38 cellular contexts compared by ENCODE assay signal in genomic region chr19:50409347-50409746, GRCh38. TPM values are rescaled to one million over a fixed set of nuclear protein-coding genes. Genes with fewer than 3 reads are reported as not detected.
"Had no signal": no experiment of that assay in that cellular context is flagged by ENCODE, and none has a peak within 500 bp of the region (broad histone marks: within the 10 kb centered on the region; RNA-seq: fewer than 3 reads in every experiment).

No MANE protein-coding gene starts in this region.

- H3K4me3 ChIP-seq: adrenal gland, body of pancreas, breast epithelium had no signal

- H3K27ac Mint-ChIP-seq: activated B cell treated with CpG ODN at 0.5 μM for 24 hours; activated CD4-positive, alpha-beta memory T cell treated with anti-CD3 and anti-CD28 coated beads for 36 hours; activated CD4-positive, alpha-beta T cell treated with anti-CD3 and anti-CD28 coated beads, Interleukin-2, amount 10 ng/mL, durations not matched to agents 24 days and 14 days; activated CD8-positive, alpha-beta T cell treated with anti-CD3 and anti-CD28 coated beads for 36 hours; activated naive CD4-positive, alpha-beta T cell treated with anti-CD3 and anti-CD28 coated beads for 36 hours; activated naive CD4-positive, alpha-beta T cell treated with anti-CD3 and anti-CD28 coated beads, Interleukin-2, amount 50 U/mL, for 72 hours; activated naive CD8-positive, alpha-beta T cell treated with anti-CD3 and anti-CD28 coated beads for 36 hours; activated T-cell treated with anti-CD3 and anti-CD28 coated beads, Interleukin-2, amount 50 U/mL, for 72 hours; activated T-helper 1 cell treated with anti-CD3 and anti-CD28 coated beads, Interleukin-12 subunit alpha, Interleukin-12 subunit beta, Interleukin-2, Interleukin-4 antibody, amounts not matched to agents 30 ng/mL and 10 ng/mL and 1 ng/mL, durations not matched to agents 14 hours and 24 hours and 36 hours; activated T-helper 17 cell treated with anti-CD3 and anti-CD28 coated beads, Interleukin-2, amount 50 U/mL, for 72 hours; T-helper 2 cell treated with Interferon-gamma antibody and Interleukin-4, amounts not matched to agents 5 μg/mL and 100 μg/mL, for 36 hours had no signal

- H3K4me1 Mint-ChIP-seq: activated CD4-positive, alpha-beta T cell treated with anti-CD3 and anti-CD28 coated beads, Interleukin-2, amount 10 ng/mL, durations not matched to agents 24 days and 14 days; activated naive CD8-positive, alpha-beta T cell treated with anti-CD3 and anti-CD28 coated beads for 36 hours; activated T-helper 17 cell treated with anti-CD3 and anti-CD28 coated beads, Interleukin-2, amount 50 U/mL, for 72 hours had no signal

- H3K4me3 Mint-ChIP-seq: activated B cell treated with CpG ODN at 0.5 μM for 24 hours; activated CD4-positive, alpha-beta memory T cell treated with anti-CD3 and anti-CD28 coated beads for 36 hours; activated CD4-positive, alpha-beta T cell treated with anti-CD3 and anti-CD28 coated beads, Interleukin-2, amount 10 ng/mL, durations not matched to agents 24 days and 14 days; activated CD8-positive, alpha-beta T cell treated with anti-CD3 and anti-CD28 coated beads for 36 hours; activated naive CD4-positive, alpha-beta T cell treated with anti-CD3 and anti-CD28 coated beads for 36 hours; activated naive CD8-positive, alpha-beta T cell treated with anti-CD3 and anti-CD28 coated beads for 36 hours; activated T-cell treated with anti-CD3 and anti-CD28 coated beads, Interleukin-2, amount 50 U/mL, for 4 hours; activated T-cell treated with anti-CD3 and anti-CD28 coated beads, Interleukin-2, amount 50 U/mL, for 72 hours; activated T-helper 1 cell treated with anti-CD3 and anti-CD28 coated beads, Interleukin-12 subunit alpha, Interleukin-12 subunit beta, Interleukin-2, Interleukin-4 antibody, amounts not matched to agents 30 ng/mL and 10 ng/mL and 1 ng/mL, durations not matched to agents 14 hours and 24 hours and 36 hours; activated T-helper 17 cell treated with anti-CD3 and anti-CD28 coated beads, Interleukin-2, amount 50 U/mL, for 72 hours; T-helper 1 cell treated with Interleukin-12 subunit alpha and Interleukin-12 subunit beta and Interleukin-4 antibody, amounts not matched to agents 30 μg/mL and 1 μg/mL, for 36 hours; T-helper 2 cell treated with Interferon-gamma antibody and Interleukin-4, amounts not matched to agents 5 μg/mL and 100 μg/mL, for 36 hours had no signal

- H3K9me3 ChIP-seq: adrenal gland, body of pancreas, breast epithelium had no signal

- DNase-seq: activated B cell treated with CpG ODN at 0.5 μM for 24 hours; activated CD4-positive, alpha-beta memory T cell treated with anti-CD3 and anti-CD28 coated beads for 36 hours; activated CD4-positive, alpha-beta T cell treated with anti-CD3 and anti-CD28 coated beads for 4 hours; activated CD4-positive, alpha-beta T cell treated with anti-CD3 and anti-CD28 coated beads, Interleukin-2, amount 10 ng/mL, durations not matched to agents 24 days and 14 days; activated CD4-positive, alpha-beta T cell treated with anti-CD3 and anti-CD28 coated beads, Interleukin-2, amount 50 U/mL, for 1 hour; activated CD4-positive, alpha-beta T cell treated with anti-CD3 and anti-CD28 coated beads, Interleukin-2, amount 50 U/mL, for 4 hours; activated CD4-positive, CD25-positive, alpha-beta regulatory T cell treated with anti-CD3 and anti-CD28 coated beads, Interleukin-2, amount 50 U/mL, for 72 hours; activated CD8-positive, alpha-beta memory T cell treated with anti-CD3 and anti-CD28 coated beads, Interleukin-2, amount 50 U/mL, for 4 hours; activated CD8-positive, alpha-beta T cell treated with anti-CD3 and anti-CD28 coated beads for 36 hours; activated effector memory CD4-positive, alpha-beta T cell treated with anti-CD3 and anti-CD28 coated beads, Interleukin-2, amount 50 U/mL, for 16 hours; activated gamma-delta T cell treated with Interleukin-2 at 50 U/mL for 16 hours; activated naive CD4-positive, alpha-beta T cell; activated naive CD4-positive, alpha-beta T cell treated with anti-CD3 and anti-CD28 coated beads for 36 hours; activated naive CD4-positive, alpha-beta T cell treated with anti-CD3 and anti-CD28 coated beads, Interleukin-2, amount 50 U/mL, for 16 hours; activated naive CD8-positive, alpha-beta T cell treated with anti-CD3 and anti-CD28 coated beads for 36 hours; activated T-cell treated with anti-CD3 and anti-CD28 coated beads for 4 hours; activated T-cell treated with anti-CD3 and anti-CD28 coated beads, Interleukin-2, amount 50 U/mL, for 1 hour; activated T-cell treated with anti-CD3 and anti-CD28 coated beads, Interleukin-2, amount 50 U/mL, for 4 hours; activated T-cell treated with anti-CD3 and anti-CD28 coated beads, Interleukin-2, amount 50 U/mL, for 72 hours; adrenal gland; amniotic stem cell; aorta; body of pancreas; brain microvascular endothelial cell; central memory CD4-positive, alpha-beta T cell; T-helper 2 cell; T-helper 9 cell had no signal

- H3K27me3 ChIP-seq: adrenal gland, body of pancreas, brain microvascular endothelial cell, breast epithelium had no signal

- H3K36me3 ChIP-seq: adrenal gland, brain microvascular endothelial cell had no signal

- H3K27ac ChIP-seq: adrenal gland, body of pancreas, brain microvascular endothelial cell, breast epithelium, VCaP had no signal

- FAIRE-seq: astrocyte, TTC549 had no signal

- ATAC-seq: activated CD8-positive, alpha-beta T cell treated with anti-CD3 and anti-CD28 coated beads for 36 hours; activated naive CD4-positive, alpha-beta T cell treated with anti-CD3 and anti-CD28 coated beads, Interleukin-2, amount 50 U/mL, for 72 hours; activated T-cell treated with anti-CD3 and anti-CD28 coated beads, Interleukin-2, amount 50 U/mL, for 4 hours; activated T-cell treated with anti-CD3 and anti-CD28 coated beads, Interleukin-2, amount 50 U/mL, for 72 hours; activated T-helper 17 cell treated with anti-CD3 and anti-CD28 coated beads, Interleukin-2, amount 50 U/mL, for 72 hours; body of pancreas had no signal

- H3K4me1 ChIP-seq: adrenal gland, body of pancreas, breast epithelium had no signal

- H3K27me3 Mint-ChIP-seq: activated B cell treated with CpG ODN at 0.5 μM for 24 hours; activated CD4-positive, alpha-beta memory T cell treated with anti-CD3 and anti-CD28 coated beads for 36 hours; activated CD4-positive, alpha-beta T cell treated with anti-CD3 and anti-CD28 coated beads, Interleukin-2, amount 10 ng/mL, durations not matched to agents 24 days and 14 days; activated CD8-positive, alpha-beta T cell treated with anti-CD3 and anti-CD28 coated beads for 36 hours; activated naive CD8-positive, alpha-beta T cell treated with anti-CD3 and anti-CD28 coated beads for 36 hours; activated T-helper 17 cell treated with anti-CD3 and anti-CD28 coated beads, Interleukin-2, amount 50 U/mL, for 72 hours had no signal

- H3K9me3 Mint-ChIP-seq: activated B cell treated with CpG ODN at 0.5 μM for 24 hours; activated CD4-positive, alpha-beta memory T cell treated with anti-CD3 and anti-CD28 coated beads for 36 hours; activated CD4-positive, alpha-beta T cell treated with anti-CD3 and anti-CD28 coated beads, Interleukin-2, amount 10 ng/mL, durations not matched to agents 24 days and 14 days; activated CD8-positive, alpha-beta T cell treated with anti-CD3 and anti-CD28 coated beads for 36 hours; activated naive CD4-positive, alpha-beta T cell treated with anti-CD3 and anti-CD28 coated beads for 36 hours; activated naive CD4-positive, alpha-beta T cell treated with anti-CD3 and anti-CD28 coated beads, Interleukin-2, amount 50 U/mL, for 72 hours; activated T-cell treated with anti-CD3 and anti-CD28 coated beads, Interleukin-2, amount 50 U/mL, for 4 hours; activated T-cell treated with anti-CD3 and anti-CD28 coated beads, Interleukin-2, amount 50 U/mL, for 72 hours; activated T-helper 1 cell treated with anti-CD3 and anti-CD28 coated beads, Interleukin-12 subunit alpha, Interleukin-12 subunit beta, Interleukin-2, Interleukin-4 antibody, amounts not matched to agents 30 ng/mL and 10 ng/mL and 1 ng/mL, durations not matched to agents 14 hours and 24 hours and 36 hours; activated T-helper 17 cell treated with anti-CD3 and anti-CD28 coated beads, Interleukin-2, amount 50 U/mL, for 72 hours; T-helper 1 cell treated with Interleukin-12 subunit alpha and Interleukin-12 subunit beta and Interleukin-4 antibody, amounts not matched to agents 30 μg/mL and 1 μg/mL, for 36 hours; T-helper 2 cell treated with Interferon-gamma antibody and Interleukin-4, amounts not matched to agents 5 μg/mL and 100 μg/mL, for 36 hours had no signal

RNA-seq across cellular contexts. Expression of gene SPIB, which starts 9.4 kb away (rescaled TPM):
- total RNA-seq: cardiac septum, cerebellum had no signal

RNA-seq across cellular contexts. Expression of gene MYBPC2, which starts 23.3 kb away (rescaled TPM):
- total RNA-seq: aorta, astrocyte, body of pancreas, cardiac septum had no signal

RNA-seq across cellular contexts. Expression of gene NAPSA, which starts 43.9 kb away (rescaled TPM):
- total RNA-seq: astrocyte had no signal
